In the genomic region with DNA sequence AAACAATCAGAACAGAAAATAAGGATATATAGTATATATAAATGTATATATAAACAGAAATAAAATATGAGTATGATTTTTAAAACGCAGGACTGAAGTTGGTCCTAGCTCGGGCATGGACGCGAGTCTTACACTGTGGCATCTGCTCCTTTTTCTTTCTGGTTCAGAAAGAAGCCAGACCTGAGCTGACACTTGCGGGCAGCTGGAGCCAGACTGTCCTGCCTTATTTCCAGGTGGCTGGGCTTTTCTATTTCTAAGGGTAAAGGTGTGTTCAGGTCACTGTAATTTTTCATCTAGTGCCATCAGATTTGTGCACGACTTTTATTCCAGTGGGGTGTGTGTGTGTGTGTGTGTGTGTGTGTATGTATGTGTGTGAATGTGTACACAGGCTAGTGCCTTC, we compare ENCODE assay signal across 25 cellular contexts.
"Had no signal": no experiment of that assay in that cellular context is flagged by ENCODE, and none has a peak within 500 bp of the region (broad histone marks: within the 10 kb centered on the region; RNA-seq: fewer than 3 reads in every experiment).

No MANE protein-coding gene starts in this region.

- H3K36me3 ChIP-seq: MG63, SJSA1 had no signal

- ATAC-seq: HepG2, Panc1, PC-3 had no signal

- H3K27ac ChIP-seq: RWPE1, SJSA1, SK-N-MC had no signal

- FAIRE-seq: HepG2 had no signal

- H3K4me3 ChIP-seq: MG63, SJSA1, SK-N-MC had no signal

- H3K27me3 ChIP-seq: MG63, SJSA1 had no signal

- H3K4me1 ChIP-seq: SJSA1 had no signal

- DNase-seq: IMR-90, Karpas-422, KG1, MG63, NCI-H1092, NCI-H1105 treated with DMSO at 0.1 percent for 48 hours, NCI-H1417 treated with DMSO at 0.1 percent for 48 hours, NCI-H146, NCI-H1694 treated with DMSO at 0.1 percent for 48 hours, NCI-H2029, NCI-H2081 treated with DMSO at 0.1 percent for 48 hours, NCI-H2171, NCI-H226, NCI-H446, NCI-H510A, NCI-H524 treated with DMSO at 0.1 percent for 48 hours, NCI-H69, NCI-H774, PC-3, SIG-M5 had no signal

- H3K9me3 ChIP-seq: MG63 had no signal
